Comparison of ENCODE assay signal across 19 cellular contexts in genomic region chr9:127386981-127387380, GRCh38. TPM values are rescaled to one million over a fixed set of nuclear protein-coding genes. Genes with fewer than 3 reads are reported as not detected.
DNase-seq lines count a peak whose midpoint lies in the region; TF ChIP-seq lines count a peak whose summit lies in the region.
"Had no signal": no experiment of that assay in that cellular context is flagged by ENCODE, and none has a peak within 500 bp of the region (broad histone marks: within the 10 kb centered on the region; RNA-seq: fewer than 3 reads in every experiment).

No MANE protein-coding gene starts in this region.

- H4K20me1 ChIP-seq in osteoblast (ENCODE audit: insufficient read depth, low read length) = no peaks in the 10 kb centered on the region

- DNase-seq in cardiac septum (ENCODE audit: low spot score) (peak; percentile 22), left ventricle myocardium inferior (no peak), RWPE1 (ENCODE audit: low spot score) (no peak), osteoblast (ENCODE audit: insufficient read length, low spot score, missing footprints) (peak; percentile 55), SKM-1 treated with dmso at 0.1 percent for 144 hours (lab: John Stamatoyannopoulos, UW; ENCODE audit: unreplicated experiment) (no peak), occipital lobe (lab: John Stamatoyannopoulos, UW) (no peak)
- DNase-seq in activated naive CD4-positive, alpha-beta T cell treated with anti-CD3 and anti-CD28 coated beads, Interleukin-2, amount 10 ng/mL, durations not matched to agents 7 days and 5 days = no peak
- DNase-seq: C1 segment of cervical spinal cord; CD4-positive, alpha-beta memory T cell; COR-L47; Kasumi-1; MV-4-11; NCI-H1105; NCI-H1436 treated with DMSO at 0.1 percent for 48 hours; NCI-H1930; NCI-H2107; NCI-H524 treated with DMSO at 0.1 percent for 48 hours; NCI-H774; SJCRH30 had no signal

- H3K27ac Mint-ChIP-seq in activated naive CD4-positive, alpha-beta T cell treated with anti-CD3 and anti-CD28 coated beads, Interleukin-2, amount 10 ng/mL, durations not matched to agents 7 days and 5 days = no peak overlapping the region

- no peak overlapping the region for H3K4me3 Mint-ChIP-seq in activated naive CD4-positive, alpha-beta T cell treated with anti-CD3 and anti-CD28 coated beads, Interleukin-2, amount 10 ng/mL, durations not matched to agents 7 days and 5 days
- H3K4me3 Mint-ChIP-seq: CD4-positive, alpha-beta memory T cell had no signal

- CTCF ChIA-PET in RWPE1 (lab: Yijun Ruan, JAX) = interaction anchor here (1.1 kb wide), 1 partner anchor 12 kb away, joined by 10 read pairs; no protein-coding TSS in a partner anchor
- CTCF ChIA-PET in activated naive CD4-positive, alpha-beta T cell treated with anti-CD3 and anti-CD28 coated beads, Interleukin-2, amount 10 ng/mL, durations not matched to agents 7 days and 5 days (lab: Charles Lee) = no interaction called here

- H3K27ac ChIP-seq in left ventricle myocardium inferior (replicated peaks) (no peak overlapping the region), RWPE1 (peak overlapping the region; percentile 93), osteoblast (ENCODE audit: low read depth, low read length) (no peak overlapping the region)
- H3K27ac ChIP-seq: SJCRH30 had no signal

- H3K79me2 ChIP-seq in osteoblast (ENCODE audit: insufficient read depth, low read length) = no peaks in the 10 kb centered on the region

- H3K27me3 ChIP-seq in left ventricle myocardium inferior (ENCODE audit: low read depth) (no peaks in the 10 kb centered on the region), osteoblast (ENCODE audit: insufficient read depth, low read length) (peaks cover 55% of the 10 kb centered on the region)
- H3K27me3 ChIP-seq: SJCRH30 had no signal

- H3K36me3 ChIP-seq in left ventricle myocardium inferior (peaks cover 14% of the 10 kb centered on the region), osteoblast (ENCODE audit: insufficient read depth, low read length) (no peaks in the 10 kb centered on the region)
- H3K36me3 ChIP-seq: SJCRH30 had no signal

- POLR2A ChIA-PET in RWPE1 (lab: Yijun Ruan, JAX; ENCODE audit: low non-redundant PET) = no interaction called here

- H3K27me3 Mint-ChIP-seq in activated naive CD4-positive, alpha-beta T cell treated with anti-CD3 and anti-CD28 coated beads, Interleukin-2, amount 10 ng/mL, durations not matched to agents 7 days and 5 days = peaks cover 87% of the 10 kb centered on the region

- no peaks in the 10 kb centered on the region for H3K9me3 Mint-ChIP-seq in activated naive CD4-positive, alpha-beta T cell treated with anti-CD3 and anti-CD28 coated beads, Interleukin-2, amount 10 ng/mL, durations not matched to agents 7 days and 5 days

- peaks cover 3% of the 10 kb centered on the region for H3K4me1 ChIP-seq in left ventricle myocardium inferior
- H3K4me1 ChIP-seq in osteoblast (ENCODE audit: insufficient read depth, low read length) = peaks cover 11% of the 10 kb centered on the region

- TF ChIP-seq CTCF in left ventricle myocardium inferior (IDR thresholded peaks at IDR 0.05; ENCODE audit: borderline replicate concordance) = no peak
- TF ChIP-seq CTCF in RWPE1 (conservative IDR thresholded peaks at IDR 0.05; ENCODE audit: low read depth) = no peak
- no peak for TF ChIP-seq CTCF in osteoblast (IDR thresholded peaks at IDR 0.05; ENCODE audit: extremely low read depth, low read depth, low read length)

- no peak overlapping the region for H3K4me2 ChIP-seq in osteoblast (ENCODE audit: insufficient read depth, low read length)

- intact Hi-C loops in cardiac septum (cut with DNase I) = no loop called here
- intact Hi-C loops in left ventricle myocardium inferior (cut with micrococcal nuclease) = no loop called here

- H3K4me3 ChIP-seq in left ventricle myocardium inferior (no peak overlapping the region), osteoblast (ENCODE audit: insufficient read depth, low read length) (no peak overlapping the region)
- H3K4me3 ChIP-seq: SJCRH30 had no signal

- no peak overlapping the region for H2AFZ ChIP-seq in osteoblast (ENCODE audit: low read length)

- H3K4me1 Mint-ChIP-seq in activated naive CD4-positive, alpha-beta T cell treated with anti-CD3 and anti-CD28 coated beads, Interleukin-2, amount 10 ng/mL, durations not matched to agents 7 days and 5 days = peaks cover 28% of the 10 kb centered on the region

- H3K36me3 Mint-ChIP-seq in activated naive CD4-positive, alpha-beta T cell treated with anti-CD3 and anti-CD28 coated beads, Interleukin-2, amount 10 ng/mL, durations not matched to agents 7 days and 5 days = no peaks in the 10 kb centered on the region
- H3K36me3 Mint-ChIP-seq: CD4-positive, alpha-beta memory T cell had no signal

- H3K9me3 ChIP-seq in left ventricle myocardium inferior (replicated peaks) (no peaks in the 10 kb centered on the region), osteoblast (ENCODE audit: low read depth, low read length) (no peaks in the 10 kb centered on the region)
- H3K9me3 ChIP-seq: SJCRH30 had no signal

RNA-seq across cellular contexts. Expression of gene SLC2A8, which starts 10.0 kb away (rescaled TPM):
- total RNA-seq in cardiac septum (14.5 TPM), left ventricle myocardium inferior (16.1 TPM), osteoblast (5.4 and 6.8 TPM in 2 replicates), occipital lobe (9.2 TPM)

RNA-seq across cellular contexts. Expression of gene ZNF79, which starts 37.2 kb away (rescaled TPM):
- total RNA-seq in cardiac septum = 5.5 TPM
- 6.2 TPM for total RNA-seq in left ventricle myocardium inferior
- 11.9 and 13.3 TPM in 2 replicates for total RNA-seq in osteoblast
- 12.8 TPM for total RNA-seq in occipital lobe

Comparison
In these comparisons a context has a peak if more than half of its experiments do, and no peak if none do; other contexts are left out.
1. DNase-seq: peak in cardiac septum (single experiment) and osteoblast (single experiment); none in left ventricle myocardium inferior (single experiment), RWPE1 (single experiment), activated naive CD4-positive, alpha-beta T cell treated with anti-CD3 and anti-CD28 coated beads, Interleukin-2, amount 10 ng/mL, durations not matched to agents 7 days and 5 days (single experiment), SKM-1 treated with dmso at 0.1 percent for 144 hours (single experiment) and occipital lobe (single experiment).